Comparison of ENCODE assay signal across 19 cellular contexts in genomic region chrX:44651347-44651746, GRCh38.
DNase-seq lines count a peak whose midpoint lies in the region; ATAC-seq and TF ChIP-seq lines count a peak whose summit lies in the region.
"Had no signal": no experiment of that assay in that cellular context is flagged by ENCODE, and none has a peak within 500 bp of the region (broad histone marks: within the 10 kb centered on the region; RNA-seq: fewer than 3 reads in every experiment).

No MANE protein-coding gene starts in this region.

- H3K36me3 Mint-ChIP-seq in activated T-helper 2 cell treated with anti-CD3 and anti-CD28 coated beads, Interferon-gamma antibody, Interleukin-2, Interleukin-4, amounts not matched to agents 10 μg/mL and 5 μg/mL and 100 μg/mL, durations not matched to agents 14 hours and 24 hours and 36 hours (ENCODE audit: low read depth) = no peaks in the 10 kb centered on the region
- H3K36me3 Mint-ChIP-seq: activated naive CD4-positive, alpha-beta T cell treated with anti-CD3 and anti-CD28 coated beads, Interleukin-2, amount 50 U/mL, for 72 hours; natural killer cell; T-cell had no signal

- no peak for TF ChIP-seq POLR2A in body of pancreas (IDR thresholded peaks at IDR 0.05)

- H2AFZ ChIP-seq in PC-3 (ENCODE audit: low read length) = no peak overlapping the region
- H2AFZ ChIP-seq: PC-9 had no signal

- H3K36me3 ChIP-seq in body of pancreas (replicated peaks in 1 of 2; ENCODE audit: insufficient read depth in 1 of 2, low read depth in 2 of 2) = no peaks in the 10 kb centered on the region
- no peaks in the 10 kb centered on the region for H3K36me3 ChIP-seq in PC-3 (ENCODE audit: low read depth, low read length)
- H3K36me3 ChIP-seq: left lung, uterus had no signal

- no peak overlapping the region for H3K27ac ChIP-seq in body of pancreas
- H3K27ac ChIP-seq in PC-3 (ENCODE audit: low read length) = no peak overlapping the region
- H3K27ac ChIP-seq: C4-2B, HL-60, left lung, PC-9, uterus had no signal

- intact Hi-C loops in body of pancreas (cut with DNase I) = no loop called here
- intact Hi-C loops in PC-3 (cut with micrococcal nuclease) = no loop called here
- intact Hi-C loops in activated T-helper 2 cell treated with anti-CD3 and anti-CD28 coated beads, Interferon-gamma antibody, Interleukin-2, Interleukin-4, amounts not matched to agents 10 μg/mL and 5 μg/mL and 100 μg/mL, durations not matched to agents 14 hours and 24 hours and 36 hours (cut with micrococcal nuclease) = no loop called here

- H3K4me3 Mint-ChIP-seq in activated T-helper 2 cell treated with anti-CD3 and anti-CD28 coated beads, Interferon-gamma antibody, Interleukin-2, Interleukin-4, amounts not matched to agents 10 μg/mL and 5 μg/mL and 100 μg/mL, durations not matched to agents 14 hours and 24 hours and 36 hours (ENCODE audit: low read depth) = no peak overlapping the region
- H3K4me3 Mint-ChIP-seq: natural killer cell, T-cell had no signal

- WGBS in body of pancreas, 2 donors = 11 to 25% methylated on average over 1 to 2 of the region's 2 CpGs

- H3K9me3 Mint-ChIP-seq in activated T-helper 2 cell treated with anti-CD3 and anti-CD28 coated beads, Interferon-gamma antibody, Interleukin-2, Interleukin-4, amounts not matched to agents 10 μg/mL and 5 μg/mL and 100 μg/mL, durations not matched to agents 14 hours and 24 hours and 36 hours = no peaks in the 10 kb centered on the region
- H3K9me3 Mint-ChIP-seq: activated naive CD4-positive, alpha-beta T cell treated with anti-CD3 and anti-CD28 coated beads, Interleukin-2, amount 50 U/mL, for 72 hours; natural killer cell; T-cell had no signal

- DNase-seq in DMS53 treated with DMSO at 0.1 percent for 48 hours (lab: John Stamatoyannopoulos, UW; ENCODE audit: unreplicated experiment) = peak; percentile 0
- peak; percentile 1 for DNase-seq in HT1080 (ENCODE audit: low read depth)
- peak; percentile 1 to 16 (median 14) for DNase-seq in body of pancreas
- DNase-seq in midbrain (lab: John Stamatoyannopoulos, UW) = peak; percentile 15
- DNase-seq in NCI-H1930 (lab: John Stamatoyannopoulos, UW) = no peak
- no peak for DNase-seq in PC-3
- DNase-seq in HPDE6-E6E7 (ENCODE audit: extremely low spot score) = no peak
- no peak for DNase-seq in activated T-helper 2 cell treated with anti-CD3 and anti-CD28 coated beads, Interferon-gamma antibody, Interleukin-2, Interleukin-4, amounts not matched to agents 10 μg/mL and 5 μg/mL and 100 μg/mL, durations not matched to agents 14 hours and 24 hours and 36 hours (ENCODE audit: low spot score)
- DNase-seq: activated T-cell treated with anti-CD3 and anti-CD28 coated beads for 4 hours; left lung; natural killer cell; NCI-H2107; PC-9; stimulated activated naive CD4-positive, alpha-beta T cell treated with Interleukin-2 at 50 U/mL for 16 hours; T-cell; uterus had no signal

- H3K27ac Mint-ChIP-seq in activated T-helper 2 cell treated with anti-CD3 and anti-CD28 coated beads, Interferon-gamma antibody, Interleukin-2, Interleukin-4, amounts not matched to agents 10 μg/mL and 5 μg/mL and 100 μg/mL, durations not matched to agents 14 hours and 24 hours and 36 hours = no peak overlapping the region
- H3K27ac Mint-ChIP-seq: activated naive CD4-positive, alpha-beta T cell treated with anti-CD3 and anti-CD28 coated beads, Interleukin-2, amount 50 U/mL, for 72 hours; natural killer cell; T-cell had no signal

- H3K27me3 ChIP-seq in body of pancreas = no peaks in the 10 kb centered on the region
- H3K27me3 ChIP-seq in PC-3 (ENCODE audit: low read length) = no peaks in the 10 kb centered on the region
- H3K27me3 ChIP-seq: left lung, uterus had no signal

- ATAC-seq in body of pancreas = no peak
- ATAC-seq in PC-3 = no peak
- ATAC-seq: activated naive CD4-positive, alpha-beta T cell treated with anti-CD3 and anti-CD28 coated beads, Interleukin-2, amount 50 U/mL, for 72 hours; left lung; natural killer cell; T-cell had no signal

- no peaks in the 10 kb centered on the region for H3K9me2 ChIP-seq in PC-3 (replicated peaks; ENCODE audit: low read length)

- no peaks in the 10 kb centered on the region for H3K4me1 Mint-ChIP-seq in activated T-helper 2 cell treated with anti-CD3 and anti-CD28 coated beads, Interferon-gamma antibody, Interleukin-2, Interleukin-4, amounts not matched to agents 10 μg/mL and 5 μg/mL and 100 μg/mL, durations not matched to agents 14 hours and 24 hours and 36 hours (ENCODE audit: low read depth)
- H3K4me1 Mint-ChIP-seq: natural killer cell, T-cell had no signal

- H3K9me3 ChIP-seq in body of pancreas (no peaks in the 10 kb centered on the region), PC-3 (ENCODE audit: low read length) (no peaks in the 10 kb centered on the region)
- H3K9me3 ChIP-seq: left lung, uterus had no signal

- no peaks in the 10 kb centered on the region for H3F3A ChIP-seq in PC-3 (ENCODE audit: low read length, unreplicated experiment)

- no peaks in the 10 kb centered on the region for H3K79me2 ChIP-seq in PC-3 (ENCODE audit: low read length)

- H3K4me3 ChIP-seq in body of pancreas = no peak overlapping the region
- H3K4me3 ChIP-seq in PC-3 (ENCODE audit: low read length) = no peak overlapping the region
- H3K4me3 ChIP-seq: left lung, PC-9, uterus had no signal

- no peak overlapping the region for H3K4me2 ChIP-seq in PC-3 (ENCODE audit: low read length)
- H3K4me2 ChIP-seq: PC-9 had no signal

- no TSS peak for BruUV-seq in PC-3 (replicated peaks; lab: Mats Ljungman, UMichigan)

- H3K9ac ChIP-seq in PC-3 (ENCODE audit: low read length) = no peak overlapping the region

- POLR2A ChIA-PET in PC-3 (lab: Charles Lee; ENCODE audit: unreplicated experiment) = no interaction called here

- H4K20me1 ChIP-seq in PC-3 (ENCODE audit: low read length) = no peaks in the 10 kb centered on the region

- CTCF ChIA-PET in PC-3 (lab: Charles Lee) = no interaction called here

- H3K4me1 ChIP-seq in body of pancreas (no peaks in the 10 kb centered on the region), PC-3 (ENCODE audit: insufficient read depth, low read length) (no peaks in the 10 kb centered on the region)
- H3K4me1 ChIP-seq: left lung, uterus had no signal

- H3K27me3 Mint-ChIP-seq in activated T-helper 2 cell treated with anti-CD3 and anti-CD28 coated beads, Interferon-gamma antibody, Interleukin-2, Interleukin-4, amounts not matched to agents 10 μg/mL and 5 μg/mL and 100 μg/mL, durations not matched to agents 14 hours and 24 hours and 36 hours (ENCODE audit: low read depth) = no peaks in the 10 kb centered on the region

- no peak for TF ChIP-seq CTCF in body of pancreas (IDR thresholded peaks at IDR 0.05)
- no peak for TF ChIP-seq CTCF in PC-3 (conservative IDR thresholded peaks at IDR 0.05; ENCODE audit: low read depth, low read length)

Comparison
In these comparisons a context has a peak if more than half of its experiments do, and no peak if none do; other contexts are left out.
1. DNase-seq: peak in DMS53 treated with DMSO at 0.1 percent for 48 hours (single experiment), HT1080 (single experiment), body of pancreas (4 of 4) and midbrain (single experiment); none in NCI-H1930 (0 of 2), PC-3 (single experiment), HPDE6-E6E7 (single experiment) and activated T-helper 2 cell treated with anti-CD3 and anti-CD28 coated beads, Interferon-gamma antibody, Interleukin-2, Interleukin-4, amounts not matched to agents 10 μg/mL and 5 μg/mL and 100 μg/mL, durations not matched to agents 14 hours and 24 hours and 36 hours (single experiment).